In the genomic region with DNA sequence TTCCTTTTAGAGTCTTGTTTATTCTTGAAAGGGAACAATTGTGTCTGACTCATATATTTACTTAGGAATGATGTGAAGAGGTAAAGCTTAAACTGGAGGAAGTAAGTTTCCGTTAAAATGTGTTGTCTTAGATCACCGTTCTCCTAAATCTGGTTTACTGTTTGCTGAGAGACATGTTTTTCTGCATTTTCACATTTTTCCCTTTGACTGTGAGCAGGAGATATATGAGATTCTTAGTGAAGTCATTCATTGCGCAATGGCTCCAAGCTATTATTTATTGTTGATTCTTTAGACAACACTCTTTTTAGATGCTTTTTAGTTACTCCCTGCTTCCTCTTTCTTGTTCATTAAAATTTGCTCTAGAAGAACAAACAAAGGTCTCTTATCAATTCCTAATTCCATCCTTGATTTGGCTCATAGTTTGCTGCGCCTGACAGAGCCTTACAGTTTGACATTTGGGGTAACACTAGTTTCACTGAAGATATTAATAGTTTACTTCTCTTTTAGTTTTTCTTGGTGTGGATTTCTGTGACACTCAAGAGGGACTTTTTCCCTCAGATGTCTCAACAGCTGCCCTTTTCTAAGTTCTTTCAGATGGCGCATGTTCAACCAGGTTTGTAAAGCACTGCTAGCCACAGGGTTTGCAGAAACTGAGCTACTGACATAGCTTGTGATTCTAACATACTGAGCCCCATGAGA, we compare ENCODE assay signal across 9 cellular contexts. TPM values are rescaled to one million over a fixed set of nuclear protein-coding genes. Genes with fewer than 3 reads are reported as not detected.
A peak's percentile ranks its signal among the peaks of the same experiment; 100 is the strongest.
DNase-seq lines count a peak whose midpoint lies in the region; ATAC-seq and TF ChIP-seq lines count a peak whose summit lies in the region.
"Had no signal": no experiment of that assay in that cellular context is flagged by ENCODE, and none has a peak within 500 bp of the region (broad histone marks: within the 10 kb centered on the region; RNA-seq: fewer than 3 reads in every experiment).

No MANE protein-coding gene starts in this region.

- H3K36me3 Mint-ChIP-seq in T-helper 2 cell treated with Interferon-gamma antibody and Interleukin-4, amounts not matched to agents 5 μg/mL and 100 μg/mL, for 36 hours (ENCODE audit: low read depth) = peaks cover 16% of the 10 kb centered on the region

- intact Hi-C loops in stomach (cut with DNase I; ENCODE audit: low total_unique reads) (no loop called here), cardiac septum (cut with DNase I) (no loop called here)

- WGBS in stomach, 5 donors = 27 to 44% (median 33%) methylated on average over 5 of the region's 5 CpGs
- 53 to 58% methylated on average over 5 of the region's 5 CpGs for WGBS in upper lobe of left lung, 2 donors

- peak; percentile 60 for ATAC-seq in HG03095 (IDR thresholded peaks at IDR 0.05; ENCODE audit: unreplicated experiment)
- no peak for ATAC-seq in upper lobe of left lung (ENCODE audit: low FRiP score in 2 of 2)
- ATAC-seq: Right ventricle myocardium inferior had no signal

- H3K27ac Mint-ChIP-seq in T-helper 2 cell treated with Interferon-gamma antibody and Interleukin-4, amounts not matched to agents 5 μg/mL and 100 μg/mL, for 36 hours = no peak overlapping the region

- H3K36me3 ChIP-seq in stomach (no peaks in the 10 kb centered on the region), upper lobe of left lung (no peaks in the 10 kb centered on the region)

- DNase-seq in SIG-M5 treated with dmso at 0.1 percent for 504 hours (lab: John Stamatoyannopoulos, UW; ENCODE audit: unreplicated experiment) (peak; percentile 83), SIG-M5 (lab: John Stamatoyannopoulos, UW) (no peak), SW480 (ENCODE audit: low spot score) (peak; percentile 20), stomach (no peak), cardiac septum (ENCODE audit: low spot score) (no peak), upper lobe of left lung (no peak)
- DNase-seq in T-helper 2 cell treated with Interferon-gamma antibody and Interleukin-4, amounts not matched to agents 5 μg/mL and 100 μg/mL, for 36 hours (ENCODE audit: low spot score) = no peak

- H3K27me3 ChIP-seq in stomach (no peaks in the 10 kb centered on the region), upper lobe of left lung (no peaks in the 10 kb centered on the region)

- TF ChIP-seq POLR2A in stomach (IDR thresholded peaks at IDR 0.05) (no peak), upper lobe of left lung (IDR thresholded peaks at IDR 0.05) (no peak)

- H3K9me3 ChIP-seq in stomach = no peaks in the 10 kb centered on the region
- H3K9me3 ChIP-seq in upper lobe of left lung = no peaks in the 10 kb centered on the region

- H3K27ac ChIP-seq in stomach = peak overlapping the region in 3 of 5 donors; percentile 13 to 69 (median 26)
- H3K27ac ChIP-seq in upper lobe of left lung = no peak overlapping the region

- peaks cover 35% of the 10 kb centered on the region for H3K4me1 Mint-ChIP-seq in T-helper 2 cell treated with Interferon-gamma antibody and Interleukin-4, amounts not matched to agents 5 μg/mL and 100 μg/mL, for 36 hours (ENCODE audit: low read depth)

- no peak overlapping the region for H3K4me3 Mint-ChIP-seq in T-helper 2 cell treated with Interferon-gamma antibody and Interleukin-4, amounts not matched to agents 5 μg/mL and 100 μg/mL, for 36 hours

- no peaks in the 10 kb centered on the region for H3K9me3 Mint-ChIP-seq in T-helper 2 cell treated with Interferon-gamma antibody and Interleukin-4, amounts not matched to agents 5 μg/mL and 100 μg/mL, for 36 hours

- TF ChIP-seq CTCF in stomach (IDR thresholded peaks at IDR 0.05) = no peak
- no peak for TF ChIP-seq CTCF in upper lobe of left lung (IDR thresholded peaks at IDR 0.05)

- H3K4me3 ChIP-seq in stomach = no peak overlapping the region
- H3K4me3 ChIP-seq in upper lobe of left lung = no peak overlapping the region

- H3K27me3 Mint-ChIP-seq in T-helper 2 cell treated with Interferon-gamma antibody and Interleukin-4, amounts not matched to agents 5 μg/mL and 100 μg/mL, for 36 hours (ENCODE audit: low read depth) = no peaks in the 10 kb centered on the region

- TF ChIP-seq EP300 in stomach (IDR thresholded peaks at IDR 0.05) = no peak
- TF ChIP-seq EP300 in upper lobe of left lung (IDR thresholded peaks at IDR 0.05) = no peak

- H3K4me1 ChIP-seq in stomach (peaks cover 0 to 17% (median 13%) of the 10 kb centered on the region in 4 donors), upper lobe of left lung (peaks cover 0 to 7% (median 2%) of the 10 kb centered on the region in 4 donors)

RNA-seq across cellular contexts. Expression of a gene that starts 11.4 kb away (rescaled TPM):
- total RNA-seq in stomach (1 to 10 TPM in 1 of 5 donors, not detected in 4; 1.7 TPM), cardiac septum (not detected), upper lobe of left lung (10 to 100 TPM in 1 of 6 donors, 1 to 10 TPM in 1, under 1 TPM in 1, not detected in 3; 0.98 to 33.5 (median 1.0) TPM)
- polyA plus RNA-seq in stomach = 1 to 10 TPM in 2 of 3 donors, not detected in 1; 1.0 to 3.5 TPM

RNA-seq across cellular contexts. Expression of a gene that starts 39.2 kb away (rescaled TPM):
- total RNA-seq in stomach (10 to 100 TPM in 2 of 5 donors, 1 to 10 TPM in 2, not detected in 1; 2.2 to 15.4 (median 10.0) TPM), cardiac septum (0.24 TPM), upper lobe of left lung (10 to 100 TPM in 3 of 6 donors, 1 to 10 TPM in 3; 2.8 to 25.2 (median 10.6) TPM)
- polyA plus RNA-seq in stomach = 1 to 10 TPM; 2.1 to 3.4 (median 2.9) TPM

RNA-seq across cellular contexts. Expression of a gene that starts 52.0 kb away (rescaled TPM):
- total RNA-seq in stomach (10 to 100 TPM in 4 of 5 donors, not detected in 1; 21.1 to 90.2 (median 32.0) TPM), cardiac septum (4.7 TPM), upper lobe of left lung (10 to 100 TPM in 3 of 6 donors, 1 to 10 TPM in 3; 7.0 to 34.8 (median 12.2) TPM)
- 1 to 10 TPM; 2.2 to 6.4 (median 5.1) TPM for polyA plus RNA-seq in stomach

Comparison
In these comparisons a context has a peak if more than half of its experiments do, and no peak if none do; other contexts are left out.
1. DNase-seq: peak in SIG-M5 treated with dmso at 0.1 percent for 504 hours (single experiment) and SW480 (single experiment); none in SIG-M5 (single experiment), stomach (single experiment), cardiac septum (single experiment), T-helper 2 cell treated with Interferon-gamma antibody and Interleukin-4, amounts not matched to agents 5 μg/mL and 100 μg/mL, for 36 hours (single experiment) and upper lobe of left lung (0 of 2).
2. H3K27ac ChIP-seq: peak in stomach (3 of 5); none in upper lobe of left lung (0 of 4).